Comparison of ENCODE assay signal across 25 cellular contexts in the genomic region with DNA sequence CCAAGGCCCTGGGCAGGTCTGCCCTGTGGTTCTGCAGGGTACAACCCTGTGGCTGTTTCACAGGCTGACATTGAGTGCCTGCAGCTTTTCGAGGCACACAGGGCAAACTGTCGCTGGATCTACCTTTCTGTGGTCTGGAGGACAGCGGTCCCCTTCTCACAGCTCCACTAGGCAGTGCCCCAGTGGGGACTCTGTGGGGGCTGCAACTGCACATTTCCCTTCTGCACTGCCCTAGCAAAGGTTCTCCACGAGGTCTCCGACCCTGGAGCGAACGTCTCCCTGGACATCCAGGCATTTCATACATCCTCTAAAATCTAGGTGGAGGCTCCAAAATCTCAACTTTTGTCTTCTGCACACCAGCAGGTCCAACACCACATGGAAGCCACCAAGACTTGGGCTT.
"Had no signal": no experiment of that assay in that cellular context is flagged by ENCODE, and none has a peak within 500 bp of the region (broad histone marks: within the 10 kb centered on the region; RNA-seq: fewer than 3 reads in every experiment).

No MANE protein-coding gene starts in this region.

- H3K27me3 ChIP-seq: stomach, suprapubic skin, testis, thyroid gland, tibial artery, tibial nerve, transverse colon, upper lobe of left lung, upper lobe of right lung, uterus, vagina had no signal

- DNase-seq: stimulated activated CD4-positive, alpha-beta T cell treated with anti-CD3 and anti-CD28 coated beads, Interleukin-2, amount 100 ng/mL, for 48 hours; stimulated activated CD4-positive, alpha-beta T cell treated with anti-CD3 and anti-CD28 coated beads, Interleukin-4, amount 100 ng/mL, for 1 hour; stimulated activated CD4-positive, alpha-beta T cell treated with anti-CD3 and anti-CD28 coated beads, Interleukin-4, amount 100 ng/mL, for 24 hours; stimulated activated CD4-positive, alpha-beta T cell treated with anti-CD3 and anti-CD28 coated beads, Interleukin-4, amount 100 ng/mL, for 4 hours; stimulated activated CD8-positive, alpha-beta memory T cell treated with anti-CD3 and anti-CD28 coated beads, Interleukin-4, amount 100 ng/mL, for 48 hours; stimulated activated naive B cell treated with anti-CD40 and anti-IgM and Interleukin-4, amounts not matched to agents 10 μg/mL and 1 μg/mL and 100 μg/mL, for 72 hours; stimulated activated naive CD4-positive, alpha-beta T cell; stimulated activated naive CD4-positive, alpha-beta T cell treated with Interleukin-2 at 50 U/mL for 16 hours; stimulated activated naive CD8-positive, alpha-beta T cell treated with anti-CD3 and anti-CD28 coated beads, Interleukin-15, amount 100 ng/mL, for 72 hours; stimulated activated naive CD8-positive, alpha-beta T cell treated with anti-CD3 and anti-CD28 coated beads, Interleukin-15, Interleukin-2, amounts not matched to agents 100 U/mL and 50 U/mL, for 24 hours; stomach; substantia nigra; testis; thyroid gland; tibial artery; transverse colon; upper lobe of left lung; upper lobe of right lung; uterus had no signal

- H3K4me3 ChIP-seq: stomach, suprapubic skin, testis, thoracic aorta, thyroid gland, tibial artery, tibial nerve, transverse colon, upper lobe of left lung, upper lobe of right lung, uterus, vagina had no signal

- H3K9me3 ChIP-seq: suprapubic skin, testis, thoracic aorta, thyroid gland, tibial artery, tibial nerve, upper lobe of right lung, uterus, vagina had no signal

- H3K27ac ChIP-seq: stomach, suprapubic skin, testis, thoracic aorta, thyroid gland, tibial artery, tibial nerve, transverse colon, upper lobe of left lung, upper lobe of right lung, uterus, vagina had no signal

- ATAC-seq: stimulated activated effector memory CD8-positive, alpha-beta T cell treated with anti-CD3 and anti-CD28 coated beads, Interleukin-12 subunit alpha, Interleukin-12 subunit beta, amount 100 ng/mL, for 72 hours; stimulated activated memory B cell treated with anti-CD40 and anti-IgM and Interleukin-4, amounts not matched to agents 10 μg/mL and 1 μg/mL and 100 μg/mL, for 72 hours; stimulated activated naive B cell treated with anti-CD40 and anti-IgM and Interleukin-4, amounts not matched to agents 10 μg/mL and 1 μg/mL and 100 μg/mL, for 72 hours; stimulated activated naive CD8-positive, alpha-beta T cell treated with anti-CD3 and anti-CD28 coated beads, Interleukin-15, amount 100 ng/mL, for 72 hours; stimulated activated naive CD8-positive, alpha-beta T cell treated with anti-CD3 and anti-CD28 coated beads, Interleukin-15, Interleukin-2, amounts not matched to agents 100 U/mL and 50 U/mL, for 24 hours; upper lobe of right lung had no signal

- H3K36me3 ChIP-seq: stomach, suprapubic skin, thoracic aorta, thyroid gland, tibial artery, tibial nerve, transverse colon, upper lobe of left lung, upper lobe of right lung, uterus, vagina had no signal

- H3K4me1 ChIP-seq: stomach, suprapubic skin, testis, thyroid gland, tibial artery, tibial nerve, transverse colon, upper lobe of left lung, upper lobe of right lung, uterus, vagina had no signal
